In the genomic region with DNA sequence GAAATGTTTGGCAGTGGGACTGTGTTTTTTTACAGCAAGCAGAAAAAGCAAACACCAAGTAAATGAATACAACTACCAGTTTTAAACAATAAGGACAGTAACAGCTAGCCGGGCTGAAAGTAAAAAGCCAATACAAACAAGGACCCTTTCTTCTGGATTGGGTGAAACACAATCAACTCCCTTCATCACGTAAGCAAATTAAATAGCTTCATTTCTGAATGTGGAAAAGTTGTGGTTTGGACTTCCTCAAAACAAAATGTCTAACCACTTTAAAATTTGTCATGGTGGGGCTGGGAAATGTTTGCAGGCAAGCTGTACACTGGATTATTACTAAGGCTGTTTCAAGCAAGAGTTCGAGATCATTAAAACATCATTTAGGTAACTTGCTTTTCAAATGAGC, we compare ENCODE assay signal across 1 cellular context.
TF ChIP-seq lines count a peak whose summit lies in the region.

No MANE protein-coding gene starts in this region.

TF ChIP-seq in HepG2, 621 proteins besides CTCF, POLR2A, EP300 and RAD21:
- TF ChIP-seq SOX13 (IDR thresholded peaks at IDR 0.05) = no peak
- peak in 1 of 2 experiments; percentile 18; a peak in 1 of 4 replicates for TF ChIP-seq SOX13 (CRISPR knock-in tag; conservative IDR thresholded peaks at IDR 0.05 in 1 of 2, IDR thresholded peaks at IDR 0.05 in 1 of 2)
- no peak for TF ChIP-seq MATR3 (CRISPR knock-in tag; IDR thresholded peaks at IDR 0.05)
